1 cellular context compared by ENCODE assay signal in genomic region chr1:111417755-111418154, GRCh38.
TF ChIP-seq lines count a peak whose summit lies in the region.

No MANE protein-coding gene starts in this region.

TF ChIP-seq in HepG2, 621 proteins besides CTCF, POLR2A, EP300 and RAD21 (continued from another document):
- TF ChIP-seq, protein P1, sequence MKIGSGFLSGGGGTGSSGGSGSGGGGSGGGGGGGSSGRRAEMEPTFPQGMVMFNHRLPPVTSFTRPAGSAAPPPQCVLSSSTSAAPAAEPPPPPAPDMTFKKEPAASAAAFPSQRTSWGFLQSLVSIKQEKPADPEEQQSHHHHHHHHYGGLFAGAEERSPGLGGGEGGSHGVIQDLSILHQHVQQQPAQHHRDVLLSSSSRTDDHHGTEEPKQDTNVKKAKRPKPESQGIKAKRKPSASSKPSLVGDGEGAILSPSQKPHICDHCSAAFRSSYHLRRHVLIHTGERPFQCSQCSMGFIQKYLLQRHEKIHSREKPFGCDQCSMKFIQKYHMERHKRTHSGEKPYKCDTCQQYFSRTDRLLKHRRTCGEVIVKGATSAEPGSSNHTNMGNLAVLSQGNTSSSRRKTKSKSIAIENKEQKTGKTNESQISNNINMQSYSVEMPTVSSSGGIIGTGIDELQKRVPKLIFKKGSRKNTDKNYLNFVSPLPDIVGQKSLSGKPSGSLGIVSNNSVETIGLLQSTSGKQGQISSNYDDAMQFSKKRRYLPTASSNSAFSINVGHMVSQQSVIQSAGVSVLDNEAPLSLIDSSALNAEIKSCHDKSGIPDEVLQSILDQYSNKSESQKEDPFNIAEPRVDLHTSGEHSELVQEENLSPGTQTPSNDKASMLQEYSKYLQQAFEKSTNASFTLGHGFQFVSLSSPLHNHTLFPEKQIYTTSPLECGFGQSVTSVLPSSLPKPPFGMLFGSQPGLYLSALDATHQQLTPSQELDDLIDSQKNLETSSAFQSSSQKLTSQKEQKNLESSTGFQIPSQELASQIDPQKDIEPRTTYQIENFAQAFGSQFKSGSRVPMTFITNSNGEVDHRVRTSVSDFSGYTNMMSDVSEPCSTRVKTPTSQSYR (CRISPR knock-in tag; IDR thresholded peaks at IDR 0.05; ENCODE audit: borderline replicate concordance), result peak; percentile 43; the same call in 1 of the 2 replicates
- TF ChIP-seq, protein P2, sequence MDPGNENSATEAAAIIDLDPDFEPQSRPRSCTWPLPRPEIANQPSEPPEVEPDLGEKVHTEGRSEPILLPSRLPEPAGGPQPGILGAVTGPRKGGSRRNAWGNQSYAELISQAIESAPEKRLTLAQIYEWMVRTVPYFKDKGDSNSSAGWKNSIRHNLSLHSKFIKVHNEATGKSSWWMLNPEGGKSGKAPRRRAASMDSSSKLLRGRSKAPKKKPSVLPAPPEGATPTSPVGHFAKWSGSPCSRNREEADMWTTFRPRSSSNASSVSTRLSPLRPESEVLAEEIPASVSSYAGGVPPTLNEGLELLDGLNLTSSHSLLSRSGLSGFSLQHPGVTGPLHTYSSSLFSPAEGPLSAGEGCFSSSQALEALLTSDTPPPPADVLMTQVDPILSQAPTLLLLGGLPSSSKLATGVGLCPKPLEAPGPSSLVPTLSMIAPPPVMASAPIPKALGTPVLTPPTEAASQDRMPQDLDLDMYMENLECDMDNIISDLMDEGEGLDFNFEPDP (CRISPR knock-in tag; conservative IDR thresholded peaks at IDR 0.05), result no peak
- 0 out of 2 replicates have a peak, but pooled peaks have one; percentile 25 for TF ChIP-seq ATF1 (CRISPR knock-in tag; IDR thresholded peaks at IDR 0.05)
- 0 out of 2 replicates have a peak, but pooled peaks have one; percentile 50 for TF ChIP-seq TRIM24 (CRISPR knock-in tag; IDR thresholded peaks at IDR 0.05)
- TF ChIP-seq CEBPB (IDR thresholded peaks at IDR 0.05; ENCODE audit: borderline replicate concordance, low read depth, low read length), result peak; percentile 88
- peak; percentile 66 for TF ChIP-seq MED1 (CRISPR knock-in tag; IDR thresholded peaks at IDR 0.05)
- TF ChIP-seq HMG20A (CRISPR knock-in tag; IDR thresholded peaks at IDR 0.05; ENCODE audit: borderline replicate concordance), result peak; percentile 76; the same call in 1 of the 2 replicates
- TF ChIP-seq THAP11 (CRISPR knock-in tag; IDR thresholded peaks at IDR 0.05), result peak; percentile 41; the same call in 1 of the 2 replicates
- no peak for TF ChIP-seq ELF1 (CRISPR knock-in tag; IDR thresholded peaks at IDR 0.05)
- no peak for TF ChIP-seq TOPORS (CRISPR knock-in tag; IDR thresholded peaks at IDR 0.05)
- TF ChIP-seq, protein P3, sequence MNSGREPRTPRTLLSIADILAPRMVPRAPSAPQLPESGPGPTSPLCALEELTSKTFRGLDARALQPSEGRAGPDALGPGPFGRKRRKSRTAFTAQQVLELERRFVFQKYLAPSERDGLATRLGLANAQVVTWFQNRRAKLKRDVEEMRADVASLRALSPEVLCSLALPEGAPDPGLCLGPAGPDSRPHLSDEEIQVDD (CRISPR knock-in tag; IDR thresholded peaks at IDR 0.05; ENCODE audit: borderline replicate concordance), result no peak
- TF ChIP-seq FOXA1 (IDR thresholded peaks at IDR 0.05), result peak; percentile 78; the same call in 1 of the 2 replicates
- peak; percentile 96 for TF ChIP-seq FOXA1 (CRISPR knock-in tag; IDR thresholded peaks at IDR 0.05)
- no peak for TF ChIP-seq MTA3 (CRISPR knock-in tag; IDR thresholded peaks at IDR 0.05)
- TF ChIP-seq NR3C1 (CRISPR knock-in tag; IDR thresholded peaks at IDR 0.05), result no peak
- no peak for TF ChIP-seq ISX (CRISPR knock-in tag; conservative IDR thresholded peaks at IDR 0.05)
- TF ChIP-seq AKAP8 (CRISPR knock-in tag; IDR thresholded peaks at IDR 0.05), result no peak
- TF ChIP-seq NCOR1 (IDR thresholded peaks at IDR 0.05; ENCODE audit: borderline replicate concordance, low read length), result peak; percentile 24; the same call in 1 of the 2 replicates
- TF ChIP-seq, protein P4, sequence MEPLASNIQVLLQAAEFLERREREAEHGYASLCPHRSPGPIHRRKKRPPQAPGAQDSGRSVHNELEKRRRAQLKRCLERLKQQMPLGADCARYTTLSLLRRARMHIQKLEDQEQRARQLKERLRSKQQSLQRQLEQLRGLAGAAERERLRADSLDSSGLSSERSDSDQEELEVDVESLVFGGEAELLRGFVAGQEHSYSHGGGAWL (CRISPR knock-in tag; IDR thresholded peaks at IDR 0.05), result no peak
- TF ChIP-seq ELF3 (CRISPR knock-in tag; IDR thresholded peaks at IDR 0.05), result peak; percentile 86
- TF ChIP-seq KDM4B (CRISPR knock-in tag; IDR thresholded peaks at IDR 0.05), result 0 out of 2 replicates have a peak, but pooled peaks have one; percentile 34
- TF ChIP-seq ARNT (IDR thresholded peaks at IDR 0.05), result no peak
